Comparison of ENCODE assay signal across 8 cellular contexts in the genomic region with DNA sequence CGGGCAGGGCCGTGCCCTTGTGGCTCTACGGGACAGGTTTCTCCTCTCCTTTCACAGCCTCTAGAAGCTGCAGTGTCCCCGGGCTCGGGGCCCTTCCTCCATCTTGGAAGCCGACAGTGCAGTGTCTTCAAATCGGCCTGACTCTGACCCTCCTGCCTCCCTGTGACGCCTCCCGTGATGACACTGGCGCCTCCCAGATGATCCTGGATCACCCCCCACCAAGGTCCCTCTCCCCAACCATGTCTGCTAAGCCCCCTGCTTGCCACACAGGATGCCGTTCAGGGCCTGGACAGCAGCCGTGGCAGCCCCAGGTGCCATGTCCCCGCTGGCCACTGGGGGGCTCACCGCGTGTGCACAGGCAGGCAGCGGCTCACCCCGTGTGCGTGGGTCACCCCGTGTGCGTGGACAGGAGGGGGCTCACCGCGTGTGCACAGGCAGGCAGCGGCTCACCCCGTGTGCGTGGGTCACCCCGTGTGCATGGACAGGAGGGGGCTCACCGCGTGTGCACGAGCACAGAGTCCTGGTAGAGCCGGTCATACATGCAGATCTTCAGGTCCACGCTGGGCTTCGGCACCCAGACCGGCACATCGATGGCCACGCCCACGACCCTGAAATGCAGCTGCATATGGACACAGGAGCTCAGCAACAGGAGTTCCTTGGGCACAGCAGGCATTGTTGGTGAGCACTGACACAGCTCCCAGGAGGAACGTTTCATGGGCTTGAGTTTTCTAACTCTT. TPM values are rescaled to one million over a fixed set of nuclear protein-coding genes. Genes with fewer than 3 reads are reported as not detected.
A peak's percentile ranks its signal among the peaks of the same experiment; 100 is the strongest.
DNase-seq lines count a peak whose midpoint lies in the region; ATAC-seq, FAIRE-seq and TF ChIP-seq lines count a peak whose summit lies in the region.

No MANE protein-coding gene starts in this region.

- TF ChIP-seq POLR2A in GM12891 (IDR thresholded peaks at IDR 0.05; ENCODE audit: low read depth, low read length): no peak
- no peak for TF ChIP-seq POLR2A in vagina (IDR thresholded peaks at IDR 0.05)

- H3K4me1 ChIP-seq in OCI-LY1 (ENCODE audit: insufficient read depth, low read length, severe bottlenecking): peaks cover 16% of the 10 kb centered on the region
- no peaks in the 10 kb centered on the region for H3K4me1 ChIP-seq in parathyroid adenoma
- peaks cover 17% of the 10 kb centered on the region for H3K4me1 ChIP-seq in vagina

- DNase-seq in GM12891 (ENCODE audit: insufficient read length, low spot score): peak; percentile 79
- peak; percentile 38 for DNase-seq in activated T-helper 1 cell treated with Interleukin-2 at 50 U/mL for 16 hours (ENCODE audit: low read depth)
- DNase-seq in foreskin melanocyte: peak; percentile 14
- DNase-seq in vagina (ENCODE audit: extremely low spot score in 2 of 2): no peak

- ATAC-seq in GM18520 (IDR thresholded peaks at IDR 0.05; ENCODE audit: unreplicated experiment): no peak

- H4K20me1 ChIP-seq in OCI-LY1 (ENCODE audit: insufficient read depth, low read length): no peaks in the 10 kb centered on the region

- no peak overlapping the region; the same call in 1 of the 2 replicates for H3K9ac ChIP-seq in OCI-LY1 (ENCODE audit: low read length)
- no peak overlapping the region for H3K9ac ChIP-seq in parathyroid adenoma

- no peak overlapping the region for H3K27ac ChIP-seq in 22Rv1
- no peak overlapping the region for H3K27ac ChIP-seq in OCI-LY1 (ENCODE audit: low read depth, low read length, poor library complexity, severe bottlenecking)
- H3K27ac ChIP-seq in parathyroid adenoma: no peak overlapping the region
- no peak overlapping the region for H3K27ac ChIP-seq in vagina

- H3K79me2 ChIP-seq in OCI-LY1 (ENCODE audit: insufficient read depth, low read length) (no peaks in the 10 kb centered on the region), parathyroid adenoma (no peaks in the 10 kb centered on the region)

- H2AFZ ChIP-seq in OCI-LY1 (ENCODE audit: low read length) (no peak overlapping the region), parathyroid adenoma (peak overlapping the region; percentile 75)

- H3K27me3 ChIP-seq in OCI-LY1 (ENCODE audit: insufficient read depth, low read length): peaks cover 5% of the 10 kb centered on the region; the same call in 1 of the 2 replicates
- no peaks in the 10 kb centered on the region for H3K27me3 ChIP-seq in parathyroid adenoma (ENCODE audit: control insufficient read depth, insufficient read depth, low read length)
- no peaks in the 10 kb centered on the region for H3K27me3 ChIP-seq in vagina

- intact Hi-C loops in vagina (cut with DNase I): no loop called here

- H3K4me3 ChIP-seq in OCI-LY1 (ENCODE audit: low read depth, low read length, poor library complexity, severe bottlenecking) (peak overlapping the region; percentile 43), parathyroid adenoma (ENCODE audit: low read depth, low read length) (peak overlapping the region; percentile 20), vagina (no peak overlapping the region)

- H3K9me3 ChIP-seq in OCI-LY1 (ENCODE audit: low read length) (no peaks in the 10 kb centered on the region), parathyroid adenoma (ENCODE audit: control insufficient read depth, low read length) (no peaks in the 10 kb centered on the region), vagina (no peaks in the 10 kb centered on the region)

- peak; percentile 90 for FAIRE-seq in GM12891 (lab: Jason Lieb, UNC)

- no peaks in the 10 kb centered on the region for H3K36me3 ChIP-seq in OCI-LY1 (ENCODE audit: insufficient read depth, low read length)
- H3K36me3 ChIP-seq in parathyroid adenoma (ENCODE audit: control insufficient read depth, insufficient read depth, low read length): no peaks in the 10 kb centered on the region
- H3K36me3 ChIP-seq in vagina: no peaks in the 10 kb centered on the region

- H3F3A ChIP-seq in OCI-LY1 (ENCODE audit: insufficient read depth, low read length): no peaks in the 10 kb centered on the region

- no peaks in the 10 kb centered on the region for H3K9me2 ChIP-seq in OCI-LY1 (ENCODE audit: low read depth, low read length)

- H3K4me2 ChIP-seq in OCI-LY1 (ENCODE audit: low read length) (peak overlapping the region; percentile 58; the same call in 1 of the 2 replicates), parathyroid adenoma (ENCODE audit: low read length) (peak overlapping the region; percentile 79)

- TF ChIP-seq CTCF in 22Rv1 (IDR thresholded peaks at IDR 0.05) (peak; percentile 91), OCI-LY1 (IDR thresholded peaks at IDR 0.05; ENCODE audit: low read length) (peak; percentile 82), parathyroid adenoma (IDR thresholded peaks at IDR 0.05) (peak; percentile 69), vagina (IDR thresholded peaks at IDR 0.05) (peak; percentile 30 to 77 (median 71))

TF ChIP-seq in GM12891, 5 proteins besides CTCF, POLR2A, EP300 and RAD21:
- TF ChIP-seq TAF1 (IDR thresholded peaks at IDR 0.05; ENCODE audit: low read depth, low read length) (no peak), POLR2AphosphoS5 (IDR thresholded peaks at IDR 0.05; ENCODE audit: low read depth, low read length) (no peak), PAX5 (IDR thresholded peaks at IDR 0.05; ENCODE audit: insufficient read depth, low read length, severe bottlenecking) (no peak), SPI1 (IDR thresholded peaks at IDR 0.05; ENCODE audit: low read depth, low read length) (no peak), POU2F2 (IDR thresholded peaks at IDR 0.05; ENCODE audit: low read depth, low read length) (no peak)
TF ChIP-seq in GM12891: peak in this region for 0.

RNA-seq across cellular contexts. Expression of a gene that starts 24.9 kb away (rescaled TPM):
- polyA plus RNA-seq in GM12891 (2012; ENCODE audit: low read depth, missing spikeins): 0.10 TPM
- 5.9 TPM for total RNA-seq in vagina

RNA-seq across cellular contexts. Expression of a gene that starts 28.9 kb away (rescaled TPM):
- 0.18 TPM for polyA plus RNA-seq in GM12891 (2012; ENCODE audit: low read depth, missing spikeins)
- 0.49 TPM for total RNA-seq in vagina

RNA-seq across cellular contexts. Expression of a gene that starts 53.1 kb away (rescaled TPM):
- 158 TPM for polyA plus RNA-seq in GM12891 (2012; ENCODE audit: low read depth, missing spikeins)
- total RNA-seq in vagina: 159 TPM

RNA-seq across cellular contexts. Expression of a gene that starts 59.6 kb away (rescaled TPM):
- polyA plus RNA-seq in GM12891 (2012; ENCODE audit: low read depth, missing spikeins): not detected
- total RNA-seq in vagina: not detected

Comparison
In these comparisons a context has a peak if more than half of its experiments do, and no peak if none do; other contexts are left out.
1. DNase-seq: peak in GM12891 (single experiment), activated T-helper 1 cell treated with Interleukin-2 at 50 U/mL for 16 hours (single experiment) and foreskin melanocyte (single experiment); none in vagina (0 of 2).
2. H3K4me3 ChIP-seq: peak in OCI-LY1 (single experiment) and parathyroid adenoma (single experiment); none in vagina (0 of 2).
3. Peak in every context shown above with its lines, with median percentiles within 50 percentile points of each other: CTCF ChIP-seq.